13 cellular contexts compared by ENCODE assay signal in the genomic region with DNA sequence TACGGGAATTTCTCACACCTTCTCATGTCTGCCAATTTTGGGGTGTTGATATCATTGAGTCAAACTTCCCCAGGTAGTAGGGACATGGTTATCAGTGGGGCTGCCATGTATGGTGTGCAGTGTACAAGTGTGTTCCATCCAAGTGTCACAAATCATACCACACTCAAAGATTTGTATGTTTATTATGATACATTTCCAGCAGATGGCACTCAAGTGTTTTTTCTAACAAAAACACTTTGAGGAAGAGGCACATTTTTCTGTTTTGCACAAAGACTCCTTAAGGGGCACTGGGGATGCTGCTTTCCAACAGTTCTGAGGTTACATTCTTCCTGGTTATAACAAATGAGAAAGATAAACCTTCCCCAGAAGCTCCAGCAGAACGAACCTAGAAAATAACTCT.
A peak's percentile ranks its signal among the peaks of the same experiment; 100 is the strongest.
DNase-seq lines count a peak whose midpoint lies in the region; ATAC-seq and TF ChIP-seq lines count a peak whose summit lies in the region.
"Had no signal": no experiment of that assay in that cellular context is flagged by ENCODE, and none has a peak within 500 bp of the region (broad histone marks: within the 10 kb centered on the region; RNA-seq: fewer than 3 reads in every experiment).

No MANE protein-coding gene starts in this region.

- H3K27ac Mint-ChIP-seq in neural crest cell (ENCODE audit: unreplicated experiment): no peak overlapping the region
- H3K27ac Mint-ChIP-seq: stimulated activated naive CD8-positive, alpha-beta T cell treated with anti-CD3 and anti-CD28 coated beads, Interleukin-15, Interleukin-2, amounts not matched to agents 100 ng/mL and 50 ng/mL, for 24 hours had no signal

- no peaks in the 10 kb centered on the region for H3K9me3 Mint-ChIP-seq in neural crest cell
- H3K9me3 Mint-ChIP-seq: stimulated activated naive CD8-positive, alpha-beta T cell treated with anti-CD3 and anti-CD28 coated beads, Interleukin-15, Interleukin-2, amounts not matched to agents 100 ng/mL and 50 ng/mL, for 24 hours had no signal

- H3K4me1 Mint-ChIP-seq in neural crest cell: no peaks in the 10 kb centered on the region

- DNase-seq in NCI-H2227 (lab: John Stamatoyannopoulos, UW; ENCODE audit: unreplicated experiment) (peak; percentile 4), NCI-H2227 treated with DMSO at 0.1 percent for 48 hours (lab: John Stamatoyannopoulos, UW) (no peak), SKM-1 treated with dmso at 0.1 percent for 144 hours (lab: John Stamatoyannopoulos, UW; ENCODE audit: unreplicated experiment) (peak; percentile 26), neural crest cell (ENCODE audit: low read depth, low spot score) (no peak)
- no peak for DNase-seq in activated CD4-positive, alpha-beta T cell treated with anti-CD3 and anti-CD28 coated beads, Interleukin-2, amount 50 U/mL, for 1 hour
- DNase-seq: activated CD4-positive, alpha-beta T cell treated with anti-CD3 and anti-CD28 coated beads for 4 hours; colonic mucosa; left ventricle myocardium superior; NCI-H1694 had no signal

- no peaks in the 10 kb centered on the region for H3K36me3 Mint-ChIP-seq in neural crest cell (ENCODE audit: low read depth)

- H3K27me3 Mint-ChIP-seq in neural crest cell (ENCODE audit: low read depth): no peaks in the 10 kb centered on the region

- TF ChIP-seq CTCF in neural crest cell (conservative IDR thresholded peaks at IDR 0.05): peak; percentile 41

- no peak for TF ChIP-seq EP300 in Ishikawa (IDR thresholded peaks at IDR 0.05; ENCODE audit: borderline replicate concordance)

- TF ChIP-seq RAD21 in Ishikawa (IDR thresholded peaks at IDR 0.05; ENCODE audit: low read depth): peak; percentile 16; the same call in 1 of the 2 replicates

- ATAC-seq in HG02610 (IDR thresholded peaks at IDR 0.05; ENCODE audit: unreplicated experiment) (no peak), HG02678 (IDR thresholded peaks at IDR 0.05; ENCODE audit: unreplicated experiment) (no peak)
- ATAC-seq: left ventricle myocardium superior had no signal

- no peak overlapping the region for H3K4me3 Mint-ChIP-seq in neural crest cell
- H3K4me3 Mint-ChIP-seq: stimulated activated naive CD8-positive, alpha-beta T cell treated with anti-CD3 and anti-CD28 coated beads, Interleukin-15, Interleukin-2, amounts not matched to agents 100 ng/mL and 50 ng/mL, for 24 hours had no signal

TF ChIP-seq in Ishikawa, 13 proteins besides CTCF, POLR2A, EP300 and RAD21:
- TF ChIP-seq YY1 (IDR thresholded peaks at IDR 0.05; ENCODE audit: low read depth) (no peak), TEAD4 (IDR thresholded peaks at IDR 0.05) (no peak), CEBPB (IDR thresholded peaks at IDR 0.05) (no peak), FOXM1 (IDR thresholded peaks at IDR 0.05; ENCODE audit: borderline replicate concordance, low read depth) (no peak), CREB1 (IDR thresholded peaks at IDR 0.05; ENCODE audit: low read depth) (no peak), ZBTB7A (IDR thresholded peaks at IDR 0.05; ENCODE audit: low read depth) (no peak), NFIC (IDR thresholded peaks at IDR 0.05) (no peak), TAF1 (IDR thresholded peaks at IDR 0.05; ENCODE audit: low read depth) (no peak), TCF12 (IDR thresholded peaks at IDR 0.05; ENCODE audit: low read depth) (no peak), EGR1 (IDR thresholded peaks at IDR 0.05) (no peak)
- TF ChIP-seq, protein P1, sequence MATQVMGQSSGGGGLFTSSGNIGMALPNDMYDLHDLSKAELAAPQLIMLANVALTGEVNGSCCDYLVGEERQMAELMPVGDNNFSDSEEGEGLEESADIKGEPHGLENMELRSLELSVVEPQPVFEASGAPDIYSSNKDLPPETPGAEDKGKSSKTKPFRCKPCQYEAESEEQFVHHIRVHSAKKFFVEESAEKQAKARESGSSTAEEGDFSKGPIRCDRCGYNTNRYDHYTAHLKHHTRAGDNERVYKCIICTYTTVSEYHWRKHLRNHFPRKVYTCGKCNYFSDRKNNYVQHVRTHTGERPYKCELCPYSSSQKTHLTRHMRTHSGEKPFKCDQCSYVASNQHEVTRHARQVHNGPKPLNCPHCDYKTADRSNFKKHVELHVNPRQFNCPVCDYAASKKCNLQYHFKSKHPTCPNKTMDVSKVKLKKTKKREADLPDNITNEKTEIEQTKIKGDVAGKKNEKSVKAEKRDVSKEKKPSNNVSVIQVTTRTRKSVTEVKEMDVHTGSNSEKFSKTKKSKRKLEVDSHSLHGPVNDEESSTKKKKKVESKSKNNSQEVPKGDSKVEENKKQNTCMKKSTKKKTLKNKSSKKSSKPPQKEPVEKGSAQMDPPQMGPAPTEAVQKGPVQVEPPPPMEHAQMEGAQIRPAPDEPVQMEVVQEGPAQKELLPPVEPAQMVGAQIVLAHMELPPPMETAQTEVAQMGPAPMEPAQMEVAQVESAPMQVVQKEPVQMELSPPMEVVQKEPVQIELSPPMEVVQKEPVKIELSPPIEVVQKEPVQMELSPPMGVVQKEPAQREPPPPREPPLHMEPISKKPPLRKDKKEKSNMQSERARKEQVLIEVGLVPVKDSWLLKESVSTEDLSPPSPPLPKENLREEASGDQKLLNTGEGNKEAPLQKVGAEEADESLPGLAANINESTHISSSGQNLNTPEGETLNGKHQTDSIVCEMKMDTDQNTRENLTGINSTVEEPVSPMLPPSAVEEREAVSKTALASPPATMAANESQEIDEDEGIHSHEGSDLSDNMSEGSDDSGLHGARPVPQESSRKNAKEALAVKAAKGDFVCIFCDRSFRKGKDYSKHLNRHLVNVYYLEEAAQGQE (IDR thresholded peaks at IDR 0.05; ENCODE audit: low read depth): no peak
- TF ChIP-seq, protein P2, sequence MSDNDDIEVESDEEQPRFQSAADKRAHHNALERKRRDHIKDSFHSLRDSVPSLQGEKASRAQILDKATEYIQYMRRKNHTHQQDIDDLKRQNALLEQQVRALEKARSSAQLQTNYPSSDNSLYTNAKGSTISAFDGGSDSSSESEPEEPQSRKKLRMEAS (IDR thresholded peaks at IDR 0.05): no peak
- TF ChIP-seq, protein P3, sequence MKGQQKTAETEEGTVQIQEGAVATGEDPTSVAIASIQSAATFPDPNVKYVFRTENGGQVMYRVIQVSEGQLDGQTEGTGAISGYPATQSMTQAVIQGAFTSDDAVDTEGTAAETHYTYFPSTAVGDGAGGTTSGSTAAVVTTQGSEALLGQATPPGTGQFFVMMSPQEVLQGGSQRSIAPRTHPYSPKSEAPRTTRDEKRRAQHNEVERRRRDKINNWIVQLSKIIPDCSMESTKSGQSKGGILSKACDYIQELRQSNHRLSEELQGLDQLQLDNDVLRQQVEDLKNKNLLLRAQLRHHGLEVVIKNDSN (IDR thresholded peaks at IDR 0.05): no peak

Comparison
In these comparisons a context has a peak if more than half of its experiments do, and no peak if none do; other contexts are left out.
1. DNase-seq: peak in NCI-H2227 (single experiment) and SKM-1 treated with dmso at 0.1 percent for 144 hours (single experiment); none in NCI-H2227 treated with DMSO at 0.1 percent for 48 hours (single experiment), neural crest cell (single experiment) and activated CD4-positive, alpha-beta T cell treated with anti-CD3 and anti-CD28 coated beads, Interleukin-2, amount 50 U/mL, for 1 hour (single experiment).